Comparison of ENCODE assay signal across 9 cellular contexts in genomic region chr12:113271853-113272561, GRCh38. TPM values are rescaled to one million over a fixed set of nuclear protein-coding genes. Genes with fewer than 3 reads are reported as not detected.
DNase-seq lines count a peak whose midpoint lies in the region; ATAC-seq and TF ChIP-seq lines count a peak whose summit lies in the region.
"Had no signal": no experiment of that assay in that cellular context is flagged by ENCODE, and none has a peak within 500 bp of the region (broad histone marks: within the 10 kb centered on the region; RNA-seq: fewer than 3 reads in every experiment).

No MANE protein-coding gene starts in this region.

- peak; percentile 92 to 96 for ATAC-seq in left cardiac atrium
- ATAC-seq in gastrocnemius medialis: peak; percentile 87 to 93
- ATAC-seq in GM19328 (IDR thresholded peaks at IDR 0.05; ENCODE audit: unreplicated experiment): no peak
- ATAC-seq in GM18873 (IDR thresholded peaks at IDR 0.05; ENCODE audit: low FRiP score, unreplicated experiment): no peak

- POLR2A ChIA-PET in A673 (lab: Charles Lee; ENCODE audit: low non-redundant PET): no interaction called here

- peak; percentile 13 to 38 for TF ChIP-seq POLR2A in gastrocnemius medialis (IDR thresholded peaks at IDR 0.05)

- H3K27ac ChIP-seq in adipose tissue (ENCODE audit: low read depth, low read length): peak overlapping the region; percentile 48
- peak overlapping the region; percentile 71 to 77 (median 76) for H3K27ac ChIP-seq in gastrocnemius medialis
- no peak overlapping the region for H3K27ac ChIP-seq in A673 (ENCODE audit: low read depth, low read length, poor library complexity, severe bottlenecking)
- H3K27ac ChIP-seq: KMS-11 had no signal

- in situ Hi-C loops in gastrocnemius medialis (cut with MboI; ENCODE audit: low sequenced_read_pairs in 4 of 4): no loop called here

- CTCF ChIA-PET in A673 (lab: Charles Lee): no interaction called here

- H3K9me3 ChIP-seq in gastrocnemius medialis: no peaks in the 10 kb centered on the region
- H3K9me3 ChIP-seq in A673 (ENCODE audit: low read depth, low read length, poor library complexity, severe bottlenecking): no peaks in the 10 kb centered on the region

- intact Hi-C loops in left cardiac atrium (cut with DNase I): no loop called here
- intact Hi-C loops in gastrocnemius medialis (cut with DNase I; ENCODE audit: low total_unique reads): no loop called here
- intact Hi-C loops in A673 (cut with micrococcal nuclease; ENCODE audit: unreplicated experiment): no loop called here

- no peaks in the 10 kb centered on the region for H3K27me3 ChIP-seq in gastrocnemius medialis
- H3K27me3 ChIP-seq in A673 (replicated peaks; ENCODE audit: insufficient read depth, low read depth, low read length, poor library complexity): no peaks in the 10 kb centered on the region

- peak overlapping the region in 1 of 4 donors; percentile 19 for H3K4me3 ChIP-seq in gastrocnemius medialis
- no peak overlapping the region for H3K4me3 ChIP-seq in A673 (ENCODE audit: low read depth, low read length, poor library complexity, severe bottlenecking)

- H3K36me3 ChIP-seq in gastrocnemius medialis (peaks cover 0 to 66% of the 10 kb centered on the region in 2 donors), A673 (ENCODE audit: insufficient read depth, low read length, poor library complexity, severe bottlenecking) (no peaks in the 10 kb centered on the region)

- H3K4me1 ChIP-seq in gastrocnemius medialis (peaks cover 19 to 27% of the 10 kb centered on the region in 2 donors), A673 (ENCODE audit: insufficient read depth, low read length, poor library complexity, severe bottlenecking) (no peaks in the 10 kb centered on the region)

- TF ChIP-seq CTCF in gastrocnemius medialis (IDR thresholded peaks at IDR 0.05 in 4 of 5, conservative IDR thresholded peaks at IDR 0.05 in 1 of 5): no peak
- no peak for TF ChIP-seq CTCF in A673 (conservative IDR thresholded peaks at IDR 0.05; ENCODE audit: low read depth, low read length)

- 18 to 43% (median 42%) methylated on average over 12 of the region's 12 CpGs for WGBS in adipose tissue, 3 donors

- BruUV-seq in A673 (replicated peaks; lab: Mats Ljungman, UMichigan): no TSS peak

- peak; percentile 35 for DNase-seq in H4 (ENCODE audit: low spot score)
- DNase-seq in left cardiac atrium: peak; percentile 87
- peak; percentile 77 to 87 for DNase-seq in gastrocnemius medialis
- no peak for DNase-seq in NCI-H1694 (lab: John Stamatoyannopoulos, UW)
- DNase-seq in A673 (ENCODE audit: low spot score): no peak

RNA-seq across cellular contexts. Expression of gene TPCN1, which starts 50.7 kb away (rescaled TPM):
- total RNA-seq in H4 (2014; rRNA removed; shearing (Covaris generic)): 5.3 and 5.4 TPM in 2 replicates
- 10 to 100 TPM; 26.4 to 41.7 (median 36.1) TPM for polyA plus RNA-seq in adipose tissue
- total RNA-seq in left cardiac atrium (10 to 100 TPM; 66.1 to 80.6 TPM), gastrocnemius medialis (10 to 100 TPM; 21.4 to 27.0 (median 25.4) TPM), A673 (2021) (18.8 and 25.8 TPM in 2 replicates)

Comparison
In these comparisons a context has a peak if more than half of its experiments do, and no peak if none do; other contexts are left out.
1. DNase-seq: peak in H4 (single experiment), left cardiac atrium (single experiment) and gastrocnemius medialis (2 of 2); none in NCI-H1694 (single experiment) and A673 (single experiment).
2. ATAC-seq: peak in left cardiac atrium (2 of 2) and gastrocnemius medialis (2 of 2); none in GM19328 (single experiment) and GM18873 (single experiment).